ENCODE assay signal across 8 cellular contexts in the genomic region with DNA sequence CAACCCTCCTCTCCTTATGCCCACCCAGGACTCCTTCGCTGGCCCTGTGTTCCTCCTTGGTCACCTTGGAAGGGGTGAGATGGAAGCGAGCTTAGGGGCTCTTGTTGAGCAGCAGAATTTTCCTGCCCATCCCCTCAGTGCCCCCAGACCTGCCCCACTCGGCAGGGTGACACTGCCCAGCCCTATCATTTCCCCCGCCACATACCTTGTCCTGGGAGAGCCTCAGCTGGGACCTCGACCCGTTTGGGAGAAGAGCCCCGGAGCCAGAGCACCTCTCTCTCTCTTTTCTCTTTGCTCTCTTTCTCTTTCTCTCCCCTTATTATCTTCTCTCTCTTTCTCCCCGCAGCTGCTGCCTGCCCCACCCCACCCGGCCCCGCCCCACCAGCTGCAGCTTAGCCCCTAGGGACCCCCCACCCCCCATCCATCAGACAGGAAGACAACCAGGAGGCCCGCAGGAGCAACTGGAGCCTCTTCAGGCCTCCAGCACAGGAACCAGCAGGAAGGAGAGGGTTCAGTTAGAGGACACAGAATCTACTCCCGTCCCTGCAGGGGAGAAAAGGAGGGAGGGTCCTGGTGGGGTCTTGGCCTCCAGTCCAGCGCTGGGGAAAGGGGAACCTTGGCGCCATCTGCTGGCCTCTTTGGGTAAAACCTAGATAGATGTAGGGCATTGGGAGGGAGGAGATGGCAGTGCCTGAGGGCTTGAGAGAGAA. TPM values are rescaled to one million over a fixed set of nuclear protein-coding genes. Genes with fewer than 3 reads are reported as not detected.
DNase-seq lines count a peak whose midpoint lies in the region; ATAC-seq and TF ChIP-seq lines count a peak whose summit lies in the region.

No MANE protein-coding gene starts in this region.

- peaks cover 4 to 21% of the 10 kb centered on the region in 2 donors for H3K4me1 ChIP-seq in ascending aorta
- peaks cover 25 to 37% (median 36%) of the 10 kb centered on the region in 3 donors for H3K4me1 ChIP-seq in skeletal muscle tissue (ENCODE audit: control insufficient read depth in 3 of 3, insufficient read depth in 3 of 3, low read length in 3 of 3)

- intact Hi-C loops in ascending aorta (cut with DNase I) = loop anchor here (1.0 kb wide), 1 partner anchor 160 kb away; no protein-coding TSS in a partner anchor

- ATAC-seq in T-helper 17 cell = peak; percentile 68
- ATAC-seq in HG02973 (IDR thresholded peaks at IDR 0.05; ENCODE audit: unreplicated experiment) = no peak
- ATAC-seq in GM21723 (IDR thresholded peaks at IDR 0.05; ENCODE audit: unreplicated experiment) = no peak

- H3K27ac ChIP-seq in ascending aorta (no peak overlapping the region), skeletal muscle tissue (ENCODE audit: low read depth, low read length) (no peak overlapping the region)

- peaks cover 70% of the 10 kb centered on the region for H3K27me3 Mint-ChIP-seq in T-helper 17 cell

- H3K36me3 Mint-ChIP-seq in T-helper 17 cell (ENCODE audit: low read depth) = peaks cover 23% of the 10 kb centered on the region

- H3K9ac ChIP-seq in skeletal muscle tissue (ENCODE audit: low read depth in 1 of 3, low read length in 3 of 3) = peak overlapping the region in 1 of 3 donors; percentile 6

- peak; percentile 78 to 82 (median 81) for TF ChIP-seq CTCF in ascending aorta (IDR thresholded peaks at IDR 0.05)

- no peaks in the 10 kb centered on the region for H3K36me3 ChIP-seq in ascending aorta
- peaks cover 0 to 9% (median 8%) of the 10 kb centered on the region in 3 donors for H3K36me3 ChIP-seq in skeletal muscle tissue (ENCODE audit: control insufficient read depth in 3 of 3, insufficient read depth in 3 of 3, low read length in 3 of 3)

- H3K9me3 ChIP-seq in T-helper 17 cell (ENCODE audit: control insufficient read depth, low read length, poor library complexity, severe bottlenecking) = no peaks in the 10 kb centered on the region
- no peaks in the 10 kb centered on the region for H3K9me3 ChIP-seq in ascending aorta
- H3K9me3 ChIP-seq in skeletal muscle tissue (ENCODE audit: control insufficient read depth in 3 of 3, low read length in 3 of 3) = no peaks in the 10 kb centered on the region

- no peak overlapping the region for H3K27ac Mint-ChIP-seq in T-helper 17 cell

- peaks cover 37% of the 10 kb centered on the region for H3K4me1 Mint-ChIP-seq in T-helper 17 cell

- no peak overlapping the region for H3K4me3 Mint-ChIP-seq in T-helper 17 cell

- peak overlapping the region in 1 of 2 donors; percentile 19 for H3K4me3 ChIP-seq in ascending aorta
- peak overlapping the region in 2 of 3 donors; percentile 24 to 38 for H3K4me3 ChIP-seq in skeletal muscle tissue (ENCODE audit: low read length in 3 of 3)

- H3K27me3 ChIP-seq in ascending aorta (no peaks in the 10 kb centered on the region), skeletal muscle tissue (ENCODE audit: control insufficient read depth in 3 of 3, insufficient read depth in 3 of 3, low read length in 3 of 3) (peaks cover 0 to 4% (median 0%) of the 10 kb centered on the region in 3 donors)

- DNase-seq in GM03348 (ENCODE audit: low spot score) (peak; percentile 83), NCI-H1417 (lab: John Stamatoyannopoulos, UW) (peak; percentile 80 to 91 (median 81)), T-helper 17 cell (peak; percentile 32 to 63 (median 36)), ascending aorta (ENCODE audit: low spot score in 2 of 2) (peak in 1 of 2 donors; percentile 84), hypothalamus (lab: John Stamatoyannopoulos, UW) (peak in 36 of 51 donors; percentile 16 to 78 (median 48))

RNA-seq across cellular contexts. Expression of gene FNDC5, which starts 1.6 kb away (rescaled TPM):
- total RNA-seq in T-helper 17 cell = not detected
- total RNA-seq in ascending aorta = 8.9 TPM
- 366 TPM for total RNA-seq in skeletal muscle tissue

RNA-seq across cellular contexts. Expression of gene HPCA, which starts 13.9 kb away (rescaled TPM):
- total RNA-seq in T-helper 17 cell (not detected), ascending aorta (not detected), skeletal muscle tissue (not detected)

RNA-seq across cellular contexts. Expression of gene TMEM54, which starts 28.8 kb away (rescaled TPM):
- total RNA-seq in T-helper 17 cell = not detected
- total RNA-seq in ascending aorta = 60.9 TPM
- total RNA-seq in skeletal muscle tissue = 5.2 TPM

RNA-seq across cellular contexts. Expression of gene S100PBP, which starts 54.9 kb away (rescaled TPM):
- total RNA-seq in T-helper 17 cell (10 to 100 TPM; 32.5 to 35.5 TPM), ascending aorta (1.6 TPM), skeletal muscle tissue (22.4 TPM)

RNA-seq across cellular contexts. Expression of gene YARS1, which starts 55.2 kb away (rescaled TPM):
- total RNA-seq in T-helper 17 cell = 10 to 100 TPM; 70.9 to 88.1 TPM
- total RNA-seq in ascending aorta = 48.9 TPM
- total RNA-seq in skeletal muscle tissue = 33.9 TPM

Comparison
In these comparisons a context has a peak if more than half of its experiments do, and no peak if none do; other contexts are left out.
1. RNA of gene FNDC5, which starts 1.6 kb away (total RNA-seq): 366 TPM in skeletal muscle tissue (single experiment); 8.9 TPM in ascending aorta (single experiment) and not detected in T-helper 17 cell; every median in the first group is over 10 times any median in the second.